ENCODE assay signal across 8 cellular contexts in genomic region chr3:195259564-195260285, GRCh38. TPM values are rescaled to one million over a fixed set of nuclear protein-coding genes. Genes with fewer than 3 reads are reported as not detected.
A peak's percentile ranks its signal among the peaks of the same experiment; 100 is the strongest.
DNase-seq lines count a peak whose midpoint lies in the region; ATAC-seq and TF ChIP-seq lines count a peak whose summit lies in the region.

No MANE protein-coding gene starts in this region.

- CTCF ChIA-PET in activated CD4-positive, alpha-beta T cell treated with anti-CD3 and anti-CD28 coated beads, Interleukin-2, amount 10 ng/mL, durations not matched to agents 7 days and 5 days (lab: Charles Lee): interaction anchor here (0.9 to 4.9 kb wide), 6 partner anchors 10 to 589 kb away, joined by 3 to 48 read pairs (median 4); partner anchors contain the start of genes LSG1 and XXYLT1

- H3K27me3 ChIP-seq in right lobe of liver: no peaks in the 10 kb centered on the region

- H3K4me1 Mint-ChIP-seq in activated CD4-positive, alpha-beta T cell treated with anti-CD3 and anti-CD28 coated beads, Interleukin-2, amount 10 ng/mL, durations not matched to agents 7 days and 5 days: peaks cover 39% of the 10 kb centered on the region
- peaks cover 55% of the 10 kb centered on the region for H3K4me1 Mint-ChIP-seq in dendritic cell treated with granulocyte-macrophage colony-stimulating factor and Interleukin-4, amounts not matched to agents 40 ng/mL and 50 ng/mL, for 4 days (ENCODE audit: low read depth)

- 0% methylated on average over 7 of the region's 79 CpGs for WGBS in right lobe of liver (ENCODE audit: insufficient coverage, low coverage, low lambda C conversion rate, missing lambda C conversion rate)

- H3K4me3 ChIP-seq in right lobe of liver: peak overlapping the region; percentile 62 to 67 (median 65)

- no peaks in the 10 kb centered on the region for H3K9me3 Mint-ChIP-seq in activated CD4-positive, alpha-beta T cell treated with anti-CD3 and anti-CD28 coated beads, Interleukin-2, amount 10 ng/mL, durations not matched to agents 7 days and 5 days
- no peaks in the 10 kb centered on the region for H3K9me3 Mint-ChIP-seq in dendritic cell treated with granulocyte-macrophage colony-stimulating factor and Interleukin-4, amounts not matched to agents 40 ng/mL and 50 ng/mL, for 4 days

- H3K4me3 Mint-ChIP-seq in activated CD4-positive, alpha-beta T cell treated with anti-CD3 and anti-CD28 coated beads, Interleukin-2, amount 10 ng/mL, durations not matched to agents 7 days and 5 days: peak overlapping the region; percentile 34
- peak overlapping the region; percentile 78 for H3K4me3 Mint-ChIP-seq in dendritic cell treated with granulocyte-macrophage colony-stimulating factor and Interleukin-4, amounts not matched to agents 40 ng/mL and 50 ng/mL, for 4 days

- peak overlapping the region; percentile 68 to 84 (median 75) for H3K27ac ChIP-seq in right lobe of liver

- POLR2A ChIA-PET in activated CD4-positive, alpha-beta T cell treated with anti-CD3 and anti-CD28 coated beads, Interleukin-2, amount 10 ng/mL, durations not matched to agents 7 days and 5 days (lab: Charles Lee): no interaction called here

- peak; percentile 63 for TF ChIP-seq POLR2A in right lobe of liver (IDR thresholded peaks at IDR 0.05)

- H3K4me1 ChIP-seq in right lobe of liver: peaks cover 0 to 11% (median 4%) of the 10 kb centered on the region in 4 donors

- H3K27ac Mint-ChIP-seq in activated CD4-positive, alpha-beta T cell treated with anti-CD3 and anti-CD28 coated beads, Interleukin-2, amount 10 ng/mL, durations not matched to agents 7 days and 5 days: no peak overlapping the region
- peak overlapping the region; percentile 79 for H3K27ac Mint-ChIP-seq in dendritic cell treated with granulocyte-macrophage colony-stimulating factor and Interleukin-4, amounts not matched to agents 40 ng/mL and 50 ng/mL, for 4 days

- no peaks in the 10 kb centered on the region for H3K36me3 Mint-ChIP-seq in activated CD4-positive, alpha-beta T cell treated with anti-CD3 and anti-CD28 coated beads, Interleukin-2, amount 10 ng/mL, durations not matched to agents 7 days and 5 days (ENCODE audit: low read depth)
- peaks cover 60% of the 10 kb centered on the region for H3K36me3 Mint-ChIP-seq in dendritic cell treated with granulocyte-macrophage colony-stimulating factor and Interleukin-4, amounts not matched to agents 40 ng/mL and 50 ng/mL, for 4 days (ENCODE audit: low read depth)

- ATAC-seq in HG03432 (IDR thresholded peaks at IDR 0.05; ENCODE audit: unreplicated experiment): peak; percentile 81
- peak; percentile 85 to 94 (median 88) for ATAC-seq in right lobe of liver

- no peaks in the 10 kb centered on the region for H3K9me3 ChIP-seq in right lobe of liver

- DNase-seq in C1 segment of cervical spinal cord (lab: John Stamatoyannopoulos, UW) (peak in 12 of 14 donors; percentile 52 to 84 (median 62)), GM19238 (ENCODE audit: insufficient read length, low spot score) (peak; percentile 95), NCI-H510A treated with DMSO at 0.1 percent for 48 hours (lab: John Stamatoyannopoulos, UW) (peak; percentile 78), right lobe of liver (peak; percentile 91 to 93 (median 91))
- DNase-seq in activated CD4-positive, alpha-beta T cell treated with anti-CD3 and anti-CD28 coated beads, Interleukin-2, amount 10 ng/mL, durations not matched to agents 7 days and 5 days: peak; percentile 86
- peak; percentile 86 for DNase-seq in stimulated activated CD4-positive, alpha-beta T cell treated with anti-CD3 and anti-CD28 coated beads, Interleukin-4, amount 100 ng/mL, for 24 hours

- no peaks in the 10 kb centered on the region for H3K27me3 Mint-ChIP-seq in activated CD4-positive, alpha-beta T cell treated with anti-CD3 and anti-CD28 coated beads, Interleukin-2, amount 10 ng/mL, durations not matched to agents 7 days and 5 days
- H3K27me3 Mint-ChIP-seq in dendritic cell treated with granulocyte-macrophage colony-stimulating factor and Interleukin-4, amounts not matched to agents 40 ng/mL and 50 ng/mL, for 4 days: no peaks in the 10 kb centered on the region

- peak; percentile 45 to 100 (median 78) for TF ChIP-seq CTCF in right lobe of liver (IDR thresholded peaks at IDR 0.05)

- intact Hi-C loops in dendritic cell treated with granulocyte-macrophage colony-stimulating factor and Interleukin-4, amounts not matched to agents 40 ng/mL and 50 ng/mL, for 4 days (cut with micrococcal nuclease): loop anchor here (5.0 kb wide), 2 partner anchors 147 to 257 kb away; no protein-coding TSS in a partner anchor
- intact Hi-C loops in right lobe of liver (cut with DNase I): loop anchor here (5.0 to 10.0 kb wide), 2 partner anchors 145 to 577 kb away; no protein-coding TSS in a partner anchor

- H3K36me3 ChIP-seq in right lobe of liver: no peaks in the 10 kb centered on the region

RNA-seq across cellular contexts. Expression of gene XXYLT1, which starts 11.2 kb away (rescaled TPM):
- 1 to 10 TPM; 7.7 to 7.8 TPM for total RNA-seq in activated CD4-positive, alpha-beta T cell treated with anti-CD3 and anti-CD28 coated beads, Interleukin-2, amount 10 ng/mL, durations not matched to agents 7 days and 5 days
- 1 to 10 TPM; 1.7 to 6.5 (median 2.1) TPM for total RNA-seq in right lobe of liver

Comparison
In these comparisons a context has a peak if more than half of its experiments do, and no peak if none do; other contexts are left out.
1. Peak in every context shown above with its lines: DNase-seq, ATAC-seq, H3K4me3 ChIP-seq and H3K27ac ChIP-seq.